In genomic region chr14:50532502-50533313, GRCh38 we compare ENCODE assay signal across 8 cellular contexts.
DNase-seq lines count a peak whose midpoint lies in the region; ATAC-seq and TF ChIP-seq lines count a peak whose summit lies in the region.

MAP4K5 (minus strand) TSS chr14:50532569; CDS start chr14:50532049, 520 bp downstream.

- ATAC-seq in GM18909 (IDR thresholded peaks at IDR 0.05; ENCODE audit: poor library complexity, unreplicated experiment), result peak; percentile 98
- ATAC-seq in HG03159 (IDR thresholded peaks at IDR 0.05; ENCODE audit: unreplicated experiment), result peak; percentile 93

- peak; percentile 89 for TF ChIP-seq CTCF in AG09319 (IDR thresholded peaks at IDR 0.05; ENCODE audit: low read depth, low read length)

- DNase-seq in AG09319 (ENCODE audit: extremely low read depth, low read depth) (peak; percentile 74), NCI-H2227 (lab: John Stamatoyannopoulos, UW; ENCODE audit: unreplicated experiment) (peak; percentile 92), caudate nucleus (lab: John Stamatoyannopoulos, UW) (peak in 60 of 61 donors; percentile 16 to 96 (median 86)), iris pigment epithelial cell (ENCODE audit: low read depth) (peak; percentile 92)
- peak; percentile 72 to 85 (median 78) for DNase-seq in activated CD4-positive, CD25-positive, alpha-beta regulatory T cell (lab: John Stamatoyannopoulos, UW)
- peak; percentile 80 to 84 for DNase-seq in stimulated activated CD4-positive, alpha-beta T cell treated with anti-CD3 and anti-CD28 coated beads, Interleukin-12 subunit alpha, Interleukin-12 subunit beta, amount 100 ng/mL, for 24 hours (ENCODE audit: low read depth in 2 of 2)

- H3K27ac ChIP-seq in caudate nucleus (ENCODE audit: low read depth, low read length), result peak within 1 kb of the TSS; percentile 95

Comparison
In these comparisons a context has a peak if more than half of its experiments do, and no peak if none do; other contexts are left out.
1. Peak in every context shown above with its lines: DNase-seq, ATAC-seq and H3K27ac ChIP-seq.